ENCODE assay signal across 32 cellular contexts in the genomic region with DNA sequence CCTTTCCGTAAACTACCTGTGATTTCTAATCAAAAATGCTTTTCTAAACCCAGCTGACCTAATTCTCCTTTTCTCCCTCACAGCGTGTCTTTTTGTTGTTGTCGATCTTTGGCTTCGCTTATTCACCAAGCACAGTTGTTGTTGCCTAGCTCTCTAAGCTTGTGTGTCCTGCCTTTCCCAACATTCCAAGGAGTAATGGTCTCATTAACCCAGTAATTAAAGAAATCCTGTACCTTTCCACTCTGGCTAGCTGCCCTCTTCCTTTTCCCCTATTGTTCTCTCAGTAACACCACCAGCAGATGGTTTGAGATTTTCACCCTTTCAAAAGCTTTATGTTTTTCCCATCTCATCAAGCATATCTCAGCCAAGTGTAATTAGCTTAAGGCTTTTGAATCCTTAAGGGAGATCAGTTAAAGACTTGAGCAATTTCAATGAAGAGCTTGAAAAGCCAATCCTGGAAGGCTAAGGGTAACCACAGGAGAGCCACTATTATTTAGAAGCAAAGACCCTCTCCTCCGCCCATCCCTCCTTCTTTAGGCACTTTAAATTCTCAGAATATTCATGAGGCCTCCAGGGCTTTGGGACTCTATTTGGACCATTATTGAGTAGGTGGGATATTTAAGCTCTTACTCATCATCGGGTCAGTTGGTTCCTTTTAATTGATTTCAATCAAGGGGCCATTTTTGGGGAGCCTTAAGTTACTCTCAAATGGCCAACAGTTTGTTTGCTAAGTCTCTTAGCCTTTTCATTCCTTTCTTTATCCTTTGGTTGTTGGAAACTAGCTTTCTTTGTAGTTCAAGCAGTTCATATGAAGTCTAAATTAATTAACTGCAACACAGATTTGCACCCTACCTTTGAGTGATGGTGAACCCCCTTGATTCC.
DNase-seq lines count a peak whose midpoint lies in the region; ATAC-seq and TF ChIP-seq lines count a peak whose summit lies in the region.
"Had no signal": no experiment of that assay in that cellular context is flagged by ENCODE, and none has a peak within 500 bp of the region (broad histone marks: within the 10 kb centered on the region; RNA-seq: fewer than 3 reads in every experiment).

No MANE protein-coding gene starts in this region.

- H3K4me1 Mint-ChIP-seq in glutamatergic neuron (ENCODE audit: low read depth, unreplicated experiment), result peaks cover 27% of the 10 kb centered on the region
- H3K4me1 Mint-ChIP-seq in T-cell, result no peaks in the 10 kb centered on the region
- no peaks in the 10 kb centered on the region for H3K4me1 Mint-ChIP-seq in chondrocyte (ENCODE audit: low read depth)
- H3K4me1 Mint-ChIP-seq: activated CD4-positive, alpha-beta T cell treated with anti-CD3 and anti-CD28 coated beads for 36 hours; natural killer cell had no signal

- H4K12ac ChIP-seq in trophoblast cell (ENCODE audit: low read depth, low read length), result no peak overlapping the region

- no peak overlapping the region for H2AFZ ChIP-seq in trophoblast cell (ENCODE audit: insufficient read depth, low read length, poor library complexity)
- H2AFZ ChIP-seq: hepatocyte, parathyroid adenoma had no signal

- TF ChIP-seq CTCF in glutamatergic neuron (IDR thresholded peaks at IDR 0.05; ENCODE audit: partially characterized antibody, unreplicated experiment), result no peak
- TF ChIP-seq CTCF in chondrocyte (IDR thresholded peaks at IDR 0.05), result no peak

- peaks cover 2% of the 10 kb centered on the region for H3K79me1 ChIP-seq in trophoblast cell (ENCODE audit: low read length)

- no peak overlapping the region for H3K4me2 ChIP-seq in trophoblast cell (ENCODE audit: low read length)
- H3K4me2 ChIP-seq: hepatocyte had no signal

- H3K23ac ChIP-seq in trophoblast cell (ENCODE audit: low read length), result no peak overlapping the region

- H2BK120ac ChIP-seq in trophoblast cell (ENCODE audit: insufficient read depth, low read length, poor library complexity), result no peak overlapping the region

- H2BK5ac ChIP-seq in trophoblast cell (ENCODE audit: low read depth, low read length, poor library complexity), result no peak overlapping the region

- H3K27ac Mint-ChIP-seq in glutamatergic neuron (ENCODE audit: unreplicated experiment) (peak overlapping the region; percentile 24), T-cell (no peak overlapping the region), chondrocyte (ENCODE audit: unreplicated experiment) (no peak overlapping the region)
- H3K27ac Mint-ChIP-seq: activated CD4-positive, alpha-beta T cell treated with anti-CD3 and anti-CD28 coated beads for 36 hours; CD4-positive, alpha-beta T cell; natural killer cell had no signal

- H3K4me3 ChIP-seq in HUES6 (ENCODE audit: low read depth, low read length) (0 out of 2 replicates have a peak overlapping the region, but pooled peaks have one; percentile 25), NT2/D1 (ENCODE audit: insufficient read length, low read depth) (no peak overlapping the region), trophoblast cell (ENCODE audit: low read depth, low read length) (no peak overlapping the region)
- H3K4me3 ChIP-seq: coronary artery, esophagus muscularis mucosa, hepatocyte, Peyer's patch, right lobe of liver, SJSA1, testis, vagina had no signal

- H3K27me3 ChIP-seq in HUES6 (ENCODE audit: control insufficient read depth, insufficient read depth, low read length) (no peaks in the 10 kb centered on the region), NT2/D1 (ENCODE audit: insufficient read depth, insufficient read length) (no peaks in the 10 kb centered on the region), trophoblast cell (ENCODE audit: insufficient read depth, low read length) (no peaks in the 10 kb centered on the region)
- H3K27me3 ChIP-seq: brain microvascular endothelial cell, esophagus muscularis mucosa, hepatocyte, Peyer's patch, right lobe of liver, SJSA1, testis, vagina had no signal

- H3K4me1 ChIP-seq in HUES6 (ENCODE audit: control insufficient read depth, insufficient read depth, low read length) (peaks cover 20% of the 10 kb centered on the region), NT2/D1 (ENCODE audit: insufficient read depth, insufficient read length) (no peaks in the 10 kb centered on the region), trophoblast cell (ENCODE audit: control insufficient read depth in 1 of 2, insufficient read depth in 2 of 2, low read length in 2 of 2) (no peaks in the 10 kb centered on the region)
- H3K4me1 ChIP-seq: esophagus muscularis mucosa, parathyroid adenoma, Peyer's patch, right lobe of liver, SJSA1, vagina had no signal

- no peak for ATAC-seq in T-cell (replicated peaks in 1 of 4)
- ATAC-seq: activated CD4-positive, alpha-beta T cell treated with anti-CD3 and anti-CD28 coated beads for 36 hours; left ventricle myocardium superior; natural killer cell; right lobe of liver had no signal

- no peaks in the 10 kb centered on the region for H3K9me3 Mint-ChIP-seq in glutamatergic neuron (ENCODE audit: unreplicated experiment)
- peaks cover 0 to 9% (median 3%) of the 10 kb centered on the region in 3 donors for H3K9me3 Mint-ChIP-seq in T-cell
- H3K9me3 Mint-ChIP-seq in chondrocyte (ENCODE audit: low read depth), result peaks cover 3% of the 10 kb centered on the region
- H3K9me3 Mint-ChIP-seq: CD4-positive, alpha-beta T cell; mesothelial cell of epicardium; natural killer cell had no signal

- no peak overlapping the region for H3K18ac ChIP-seq in trophoblast cell (ENCODE audit: low read length)

- no peak overlapping the region for H2AK5ac ChIP-seq in trophoblast cell (ENCODE audit: low read length)

- H3K9ac ChIP-seq in HUES6 (ENCODE audit: low read length) (peak overlapping the region; percentile 7), NT2/D1 (ENCODE audit: insufficient read length, low read depth) (no peak overlapping the region), trophoblast cell (ENCODE audit: low read length) (no peak overlapping the region)
- H3K9ac ChIP-seq: parathyroid adenoma had no signal

- POLR2A ChIA-PET in T-cell (lab: Charles Lee), result no interaction called here

- H3K36me3 ChIP-seq in HUES6 (ENCODE audit: control insufficient read depth, insufficient read depth, low read length), result no peaks in the 10 kb centered on the region
- H3K36me3 ChIP-seq in NT2/D1 (ENCODE audit: insufficient read depth, insufficient read length, low read length), result no peaks in the 10 kb centered on the region
- H3K36me3 ChIP-seq in trophoblast cell (ENCODE audit: control insufficient read depth in 1 of 2, insufficient read depth in 2 of 2, low read length in 2 of 2), result no peaks in the 10 kb centered on the region
- H3K36me3 ChIP-seq: brain microvascular endothelial cell, esophagus muscularis mucosa, Peyer's patch, right lobe of liver, SJSA1, vagina had no signal

- no peak overlapping the region for H3K4ac ChIP-seq in trophoblast cell (ENCODE audit: low read depth, low read length)

- H2BK12ac ChIP-seq in trophoblast cell (ENCODE audit: low read length), result no peak overlapping the region

- H3K27me3 Mint-ChIP-seq in glutamatergic neuron (ENCODE audit: unreplicated experiment) (peaks cover under 1% of the 10 kb centered on the region), T-cell (no peaks in the 10 kb centered on the region), chondrocyte (ENCODE audit: low read depth) (no peaks in the 10 kb centered on the region)
- H3K27me3 Mint-ChIP-seq: activated CD4-positive, alpha-beta T cell treated with anti-CD3 and anti-CD28 coated beads for 36 hours; CD4-positive, alpha-beta T cell had no signal

- no peak overlapping the region for H3K14ac ChIP-seq in trophoblast cell (ENCODE audit: low read length)

- no peaks in the 10 kb centered on the region for H3K9me3 ChIP-seq in HUES6 (ENCODE audit: control insufficient read depth, insufficient read depth, low read depth, low read length)
- H3K9me3 ChIP-seq in NT2/D1 (ENCODE audit: insufficient read depth, low read length), result no peaks in the 10 kb centered on the region
- no peaks in the 10 kb centered on the region for H3K9me3 ChIP-seq in trophoblast cell (ENCODE audit: insufficient read depth, low read depth, low read length)
- H3K9me3 ChIP-seq: esophagus muscularis mucosa, Peyer's patch, right lobe of liver, SJSA1, testis, vagina had no signal

- no peak overlapping the region for H4K8ac ChIP-seq in trophoblast cell (ENCODE audit: low read depth, low read length)

- no peak overlapping the region for H4K91ac ChIP-seq in trophoblast cell (ENCODE audit: low read depth, low read length)

- CTCF ChIA-PET in T-cell (lab: Charles Lee), result no interaction called here

- H3K79me2 ChIP-seq in trophoblast cell (ENCODE audit: control insufficient read depth, insufficient read depth, low read length, poor library complexity), result no peaks in the 10 kb centered on the region
- H3K79me2 ChIP-seq: hepatocyte, parathyroid adenoma had no signal

- no peaks in the 10 kb centered on the region for H3K36me3 Mint-ChIP-seq in glutamatergic neuron (ENCODE audit: unreplicated experiment)
- H3K36me3 Mint-ChIP-seq in T-cell, result no peaks in the 10 kb centered on the region
- no peaks in the 10 kb centered on the region for H3K36me3 Mint-ChIP-seq in chondrocyte (ENCODE audit: low read depth)
- H3K36me3 Mint-ChIP-seq: mesothelial cell of epicardium, natural killer cell had no signal

- no peak overlapping the region for H3K4me3 Mint-ChIP-seq in glutamatergic neuron (ENCODE audit: unreplicated experiment)
- no peak overlapping the region for H3K4me3 Mint-ChIP-seq in T-cell
- H3K4me3 Mint-ChIP-seq in chondrocyte (ENCODE audit: unreplicated experiment), result no peak overlapping the region
- H3K4me3 Mint-ChIP-seq: activated CD4-positive, alpha-beta T cell treated with anti-CD3 and anti-CD28 coated beads for 36 hours; CD4-positive, alpha-beta T cell; mesothelial cell of epicardium; natural killer cell had no signal

- WGBS in trophoblast cell (ENCODE audit: extremely low coverage, insufficient coverage, insufficient read length), result no CpG with 5 or more reads among the region's 6 CpGs

- H3K27ac ChIP-seq in HUES6 (ENCODE audit: low read depth, low read length), result 0 out of 2 replicates have a peak overlapping the region, but pooled peaks have one; percentile 62
- H3K27ac ChIP-seq in trophoblast cell (ENCODE audit: low read depth, low read length), result no peak overlapping the region
- H3K27ac ChIP-seq: brain microvascular endothelial cell, coronary artery, esophagus muscularis mucosa, parathyroid adenoma, Peyer's patch, right lobe of liver, SJSA1, testis, vagina had no signal

- DNase-seq in NT2/D1 (ENCODE audit: low read depth, low spot score) (peak; percentile 80), glutamatergic neuron (no peak), T-cell (no peak), trophoblast cell (no peak), chondrocyte (ENCODE audit: low spot score) (no peak), OCI-M2 (lab: John Stamatoyannopoulos, UW; ENCODE audit: unreplicated experiment) (no peak)
- DNase-seq: activated CD4-positive, alpha-beta T cell treated with anti-CD3 and anti-CD28 coated beads for 36 hours; activated gamma-delta T cell treated with Interleukin-2 at 50 U/mL for 16 hours; activated T-cell treated with anti-CD3 and anti-CD28 coated beads, Interleukin-2, amount 50 U/mL, for 1 hour; brain microvascular endothelial cell; CD4-positive, alpha-beta T cell; foreskin melanocyte; left ventricle myocardium superior; natural killer cell; NCI-H1048; NCI-H1694 treated with DMSO at 0.1 percent for 48 hours; NCI-H226; Peyer's patch; right lobe of liver; stimulated activated CD4-positive, alpha-beta T cell treated with anti-CD3 and anti-CD28 coated beads, Interleukin-12 subunit alpha, Interleukin-12 subunit beta, amount 100 ng/mL, for 4 hours; stimulated activated CD4-positive, alpha-beta T cell treated with anti-CD3 and anti-CD28 coated beads, Interleukin-4, amount 100 ng/mL, for 4 hours; stimulated activated naive CD4-positive, alpha-beta T cell; T-helper 1 cell; testis had no signal
